ENCODE assay signal across 4 cellular contexts in the genomic region with DNA sequence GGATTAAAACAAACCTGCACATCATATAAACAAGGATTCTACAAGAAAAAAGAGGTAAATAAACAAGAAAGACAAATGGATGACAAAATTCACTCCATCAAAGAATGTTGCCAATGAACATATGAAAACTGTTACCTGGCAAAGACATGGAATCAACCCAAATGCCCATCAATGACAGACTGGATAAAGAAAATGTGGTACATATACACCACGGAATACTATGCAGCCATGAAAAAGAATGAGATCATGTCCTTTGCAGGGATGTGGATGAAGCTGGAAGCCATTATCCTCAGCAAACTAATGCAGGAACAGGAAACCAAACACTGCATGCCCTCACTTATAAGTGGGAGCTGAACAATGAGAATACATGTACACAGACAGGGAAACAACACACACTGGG. TPM values are rescaled to one million over a fixed set of nuclear protein-coding genes. Genes with fewer than 3 reads are reported as not detected.
"Had no signal": no experiment of that assay in that cellular context is flagged by ENCODE, and none has a peak within 500 bp of the region (broad histone marks: within the 10 kb centered on the region; RNA-seq: fewer than 3 reads in every experiment).

No MANE protein-coding gene starts in this region.

RNA-seq across cellular contexts. Expression of a gene that starts 4.6 kb away (rescaled TPM):
- total RNA-seq: HepG2, HT-29, HT1080, IMR-90 had no signal
- polyA plus RNA-seq: HepG2, IMR-90 had no signal
